1 cellular context compared by ENCODE assay signal in the genomic region with DNA sequence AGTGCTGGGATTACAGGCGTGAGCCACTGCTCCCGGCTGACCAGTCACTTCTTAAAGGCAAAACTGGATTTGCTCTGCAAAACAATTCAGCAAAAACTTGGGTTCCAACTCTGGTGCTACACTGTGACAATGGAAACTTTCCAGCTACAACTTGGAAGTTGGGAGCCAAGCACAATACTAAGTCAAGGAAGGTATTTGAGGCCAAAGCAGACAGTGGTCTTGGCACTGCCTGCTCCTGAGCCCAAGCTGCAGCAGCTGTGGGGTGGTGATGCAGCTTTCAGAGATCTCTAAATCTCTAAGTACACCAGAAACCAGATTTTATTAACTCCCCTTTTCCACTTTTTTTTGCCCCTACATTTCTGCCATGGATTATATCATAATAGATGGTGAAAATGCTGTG.
TF ChIP-seq lines count a peak whose summit lies in the region.

No MANE protein-coding gene starts in this region.

TF ChIP-seq in GM23338, 12 proteins besides CTCF, POLR2A, EP300 and RAD21 (continued from another document):
- TF ChIP-seq REST (IDR thresholded peaks at IDR 0.05; ENCODE audit: unreplicated experiment) (no peak), STAT1 (IDR thresholded peaks at IDR 0.05; ENCODE audit: unreplicated experiment) (no peak)
